In genomic region chr3:48472673-48472922, GRCh38 we compare ENCODE assay signal across 8 cellular contexts. TPM values are rescaled to one million over a fixed set of nuclear protein-coding genes. Genes with fewer than 3 reads are reported as not detected.
DNase-seq lines count a peak whose midpoint lies in the region; ATAC-seq and TF ChIP-seq lines count a peak whose summit lies in the region.

No MANE protein-coding gene starts in this region.

- H3K4me1 ChIP-seq in iPS-15b (ENCODE audit: control insufficient read depth, insufficient read depth, low read length), result peaks cover 16% of the 10 kb centered on the region

- peak overlapping the region; percentile 70 for H3K9ac ChIP-seq in iPS-15b (ENCODE audit: low read depth, low read length)

- H3K36me3 ChIP-seq in BJ (ENCODE audit: control insufficient read depth, insufficient read depth, low read length) (peaks cover 25% of the 10 kb centered on the region), iPS-15b (ENCODE audit: control insufficient read depth, insufficient read depth, low read length) (peaks cover 29% of the 10 kb centered on the region)

- peaks cover 1% of the 10 kb centered on the region for H3K36me3 Mint-ChIP-seq in activated naive CD4-positive, alpha-beta T cell treated with anti-CD3 and anti-CD28 coated beads, Interleukin-2, amount 50 U/mL, for 24 hours

- no peaks in the 10 kb centered on the region for H3K9me3 Mint-ChIP-seq in activated naive CD4-positive, alpha-beta T cell treated with anti-CD3 and anti-CD28 coated beads, Interleukin-2, amount 50 U/mL, for 24 hours

- no peaks in the 10 kb centered on the region for H3K27me3 Mint-ChIP-seq in activated naive CD4-positive, alpha-beta T cell treated with anti-CD3 and anti-CD28 coated beads, Interleukin-2, amount 50 U/mL, for 24 hours

- CTCF ChIA-PET in BJ (lab: Yijun Ruan, JAX), result interaction anchor here (0.9 to 3.1 kb wide), 10 partner anchors 8 to 213 kb away, joined by 3 to 14 read pairs (median 4); partner anchors contain the start of gene PFKFB4

- DNase-seq in BJ (ENCODE audit: low read depth) (no peak), NCI-H2171 treated with DMSO at 0.1 percent for 48 hours (lab: John Stamatoyannopoulos, UW) (no peak), ecto neural progenitor cell (ENCODE audit: low spot score) (no peak), SW 1271 (lab: John Stamatoyannopoulos, UW) (no peak)
- no peak for DNase-seq in stimulated activated naive CD8-positive, alpha-beta T cell treated with anti-CD3 and anti-CD28 coated beads, Interleukin-15, Interleukin-2, amounts not matched to agents 100 U/mL and 50 U/mL, for 24 hours

- no peaks in the 10 kb centered on the region for H3K27me3 ChIP-seq in BJ (ENCODE audit: control insufficient read depth, insufficient read depth, low read length)
- no peaks in the 10 kb centered on the region for H3K27me3 ChIP-seq in iPS-15b (ENCODE audit: control insufficient read depth, insufficient read depth, low read length)

- ATAC-seq in HG02610 (IDR thresholded peaks at IDR 0.05; ENCODE audit: unreplicated experiment), result peak; percentile 4
- peak; percentile 29 for ATAC-seq in stimulated activated naive CD8-positive, alpha-beta T cell treated with anti-CD3 and anti-CD28 coated beads, Interleukin-15, Interleukin-2, amounts not matched to agents 100 U/mL and 50 U/mL, for 24 hours

- peak overlapping the region; percentile 92 for H3K27ac Mint-ChIP-seq in activated naive CD4-positive, alpha-beta T cell treated with anti-CD3 and anti-CD28 coated beads, Interleukin-2, amount 50 U/mL, for 24 hours

- H3K9me3 ChIP-seq in iPS-15b (ENCODE audit: control insufficient read depth, insufficient read depth, low read length), result no peaks in the 10 kb centered on the region

- H3K4me3 Mint-ChIP-seq in activated naive CD4-positive, alpha-beta T cell treated with anti-CD3 and anti-CD28 coated beads, Interleukin-2, amount 50 U/mL, for 24 hours, result peak overlapping the region; percentile 84

- peak overlapping the region; percentile 72 for H3K4me3 ChIP-seq in BJ (ENCODE audit: low read depth, low read length)
- peak overlapping the region; percentile 81 for H3K4me3 ChIP-seq in iPS-15b (ENCODE audit: low read depth, low read length)

- POLR2A ChIA-PET in BJ (lab: Charles Lee), result no interaction called here

- H3K4me1 Mint-ChIP-seq in activated naive CD4-positive, alpha-beta T cell treated with anti-CD3 and anti-CD28 coated beads, Interleukin-2, amount 50 U/mL, for 24 hours, result peaks cover 53% of the 10 kb centered on the region

- TF ChIP-seq CTCF in BJ (IDR thresholded peaks at IDR 0.05; ENCODE audit: insufficient read depth, low read depth, low read length), result no peak

RNA-seq across cellular contexts. Expression of gene ATRIP, which starts 26.1 kb away (rescaled TPM):
- polyA plus RNA-seq in BJ (2011; rRNA removed), result 6.3 and 7.9 TPM in 2 replicates
- 7.8 and 13.2 TPM in 2 replicates for polyA minus RNA-seq in BJ (2011; rRNA and poly(A)+ RNA removed)

RNA-seq across cellular contexts. Expression of gene SHISA5, which starts 31.4 kb away (rescaled TPM):
- 140 and 217 TPM in 2 replicates for polyA plus RNA-seq in BJ (2011; rRNA removed)
- 130 and 156 TPM in 2 replicates for polyA minus RNA-seq in BJ (2011; rRNA and poly(A)+ RNA removed)

RNA-seq across cellular contexts. Expression of gene TMA7, which starts 32.5 kb away (rescaled TPM):
- 53.8 and 162 TPM in 2 replicates for polyA plus RNA-seq in BJ (2011; rRNA removed)
- polyA minus RNA-seq in BJ (2011; rRNA and poly(A)+ RNA removed), result 9.3 and 10.4 TPM in 2 replicates

RNA-seq across cellular contexts. Expression of gene CCDC51, which starts 32.7 kb away (rescaled TPM):
- polyA plus RNA-seq in BJ (2011; rRNA removed), result 11.6 and 14.3 TPM in 2 replicates
- polyA minus RNA-seq in BJ (2011; rRNA and poly(A)+ RNA removed), result 6.6 and 7.9 TPM in 2 replicates

RNA-seq across cellular contexts. Expression of gene PLXNB1, which starts 42.7 kb away (rescaled TPM):
- polyA plus RNA-seq in BJ (2011; rRNA removed), result 15.4 and 26.3 TPM in 2 replicates
- polyA minus RNA-seq in BJ (2011; rRNA and poly(A)+ RNA removed), result 22.7 and 35.9 TPM in 2 replicates
